10 cellular contexts compared by ENCODE assay signal in genomic region chr9:37953775-37954437, GRCh38. TPM values are rescaled to one million over a fixed set of nuclear protein-coding genes. Genes with fewer than 3 reads are reported as not detected.
DNase-seq lines count a peak whose midpoint lies in the region; ATAC-seq and TF ChIP-seq lines count a peak whose summit lies in the region.
"Had no signal": no experiment of that assay in that cellular context is flagged by ENCODE, and none has a peak within 500 bp of the region (broad histone marks: within the 10 kb centered on the region; RNA-seq: fewer than 3 reads in every experiment).

No MANE protein-coding gene starts in this region.

- peak; percentile 84 to 85 for ATAC-seq in activated CD4-positive, CD25-positive, alpha-beta regulatory T cell treated with anti-CD3 and anti-CD28 coated beads, Interleukin-2, amount 50 U/mL, for 24 hours
- peak; percentile 76 for ATAC-seq in HG02610 (IDR thresholded peaks at IDR 0.05; ENCODE audit: unreplicated experiment)
- no peak for ATAC-seq in CD4-positive, alpha-beta T cell (ENCODE audit: poor library complexity)

- DNase-seq in activated CD4-positive, CD25-positive, alpha-beta regulatory T cell (lab: John Stamatoyannopoulos, UW): no peak
- DNase-seq in RKO (ENCODE audit: low spot score) (peak; percentile 82), dermis blood vessel endothelial cell (peak; percentile 99), KG1 (lab: John Stamatoyannopoulos, UW) (no peak)
- DNase-seq in CD4-positive, alpha-beta T cell: no peak

- peaks cover 8% of the 10 kb centered on the region for H3K4me1 ChIP-seq in rectal smooth muscle tissue (ENCODE audit: control insufficient read depth, insufficient read depth, low read length)

- H3K4me3 Mint-ChIP-seq in CD4-positive, alpha-beta T cell: no peak overlapping the region

- peaks cover 6% of the 10 kb centered on the region for H3K36me3 ChIP-seq in rectal smooth muscle tissue (ENCODE audit: control insufficient read depth, insufficient read depth, low read length)

- H3K27me3 ChIP-seq in rectal smooth muscle tissue (ENCODE audit: control insufficient read depth, insufficient read depth, low read length): no peaks in the 10 kb centered on the region
- H3K27me3 ChIP-seq in CD4-positive, alpha-beta T cell (ENCODE audit: control insufficient read depth, insufficient read depth, low read length): no peaks in the 10 kb centered on the region
- H3K27me3 ChIP-seq: cardiac muscle cell had no signal

- CTCF ChIA-PET in CD4-positive, alpha-beta T cell (lab: Charles Lee): no interaction called here

- no peaks in the 10 kb centered on the region for H3K27me3 Mint-ChIP-seq in CD4-positive, alpha-beta T cell

- no peaks in the 10 kb centered on the region for H3K9me3 Mint-ChIP-seq in CD4-positive, alpha-beta T cell

- no peaks in the 10 kb centered on the region for H3K9me3 ChIP-seq in CD4-positive, alpha-beta T cell (ENCODE audit: control insufficient read depth, low read length)

- H3K9ac ChIP-seq in rectal smooth muscle tissue (ENCODE audit: low read length): no peak overlapping the region

- H3K4me3 ChIP-seq in rectal smooth muscle tissue (ENCODE audit: low read length): no peak overlapping the region
- H3K4me3 ChIP-seq: cardiac muscle cell had no signal

- POLR2A ChIA-PET in CD4-positive, alpha-beta T cell (lab: Charles Lee): no interaction called here

- intact Hi-C loops in CD4-positive, alpha-beta T cell (cut with DNase I, micrococcal nuclease): no loop called here

- no peak overlapping the region for H3K27ac Mint-ChIP-seq in CD4-positive, alpha-beta T cell

- H3K4me1 Mint-ChIP-seq in CD4-positive, alpha-beta T cell (ENCODE audit: low read depth): no peaks in the 10 kb centered on the region

- H3K36me3 Mint-ChIP-seq in CD4-positive, alpha-beta T cell (ENCODE audit: low read depth): no peaks in the 10 kb centered on the region

- TF ChIP-seq CTCF in CD4-positive, alpha-beta T cell (IDR thresholded peaks at IDR 0.05): no peak

- peak overlapping the region; percentile 42 for H3K27ac ChIP-seq in rectal smooth muscle tissue (ENCODE audit: low read depth, low read length)
- H3K27ac ChIP-seq in CD4-positive, alpha-beta T cell (ENCODE audit: low read depth, low read length): no peak overlapping the region
- H3K27ac ChIP-seq: C4-2B, cardiac muscle cell had no signal

RNA-seq across cellular contexts. Expression of gene SLC25A51, which starts 50.0 kb away (rescaled TPM):
- total RNA-seq in dermis blood vessel endothelial cell: 71.2 and 93.1 TPM in 2 replicates
- 10 to 100 TPM; 13.3 to 13.8 TPM for total RNA-seq in CD4-positive, alpha-beta T cell

Comparison
In these comparisons a context has a peak if more than half of its experiments do, and no peak if none do; other contexts are left out.
1. DNase-seq: peak in RKO (single experiment) and dermis blood vessel endothelial cell (single experiment); none in activated CD4-positive, CD25-positive, alpha-beta regulatory T cell (0 of 4), CD4-positive, alpha-beta T cell (0 of 10) and KG1 (single experiment).